In genomic region chr3:53346922-53347260, GRCh38 we compare ENCODE assay signal across 7 cellular contexts. TPM values are rescaled to one million over a fixed set of nuclear protein-coding genes. Genes with fewer than 3 reads are reported as not detected.
A peak's percentile ranks its signal among the peaks of the same experiment; 100 is the strongest.
DNase-seq lines count a peak whose midpoint lies in the region; ATAC-seq and TF ChIP-seq lines count a peak whose summit lies in the region.

No MANE protein-coding gene starts in this region.

- peak overlapping the region; percentile 92 for H3K27ac ChIP-seq in cingulate gyrus (ENCODE audit: low read depth, low read length)

- peaks cover 3 to 27% (median 6%) of the 10 kb centered on the region in 3 donors for H3K36me3 Mint-ChIP-seq in naive thymus-derived CD8-positive, alpha-beta T cell

- TF ChIP-seq CTCF in LNCaP clone FGC (IDR thresholded peaks at IDR 0.05; ENCODE audit: control insufficient read depth, extremely low read depth, insufficient read depth): no peak

- H3K27me3 Mint-ChIP-seq in naive thymus-derived CD8-positive, alpha-beta T cell: no peaks in the 10 kb centered on the region

- H3K4me1 Mint-ChIP-seq in naive thymus-derived CD8-positive, alpha-beta T cell: peaks cover 19 to 48% (median 41%) of the 10 kb centered on the region in 4 donors

- POLR2A ChIA-PET in naive thymus-derived CD8-positive, alpha-beta T cell (lab: Charles Lee): interaction anchor here (1.3 to 2.1 kb wide), 6 partner anchors 10 to 545 kb away, joined by 3 to 20 read pairs (median 7); partner anchors contain the start of genes SELENOK and TKT

- peak overlapping the region; percentile 97 to 100 (median 99) for H3K27ac Mint-ChIP-seq in naive thymus-derived CD8-positive, alpha-beta T cell

- H3K4me3 ChIP-seq in LNCaP clone FGC (ENCODE audit: low read depth, low read length): peak overlapping the region; percentile 87

- peak overlapping the region; percentile 95 to 100 (median 98) for H3K4me3 Mint-ChIP-seq in naive thymus-derived CD8-positive, alpha-beta T cell

- H3K9me3 Mint-ChIP-seq in naive thymus-derived CD8-positive, alpha-beta T cell: no peaks in the 10 kb centered on the region

- DNase-seq in LNCaP clone FGC (ENCODE audit: low read depth): no peak
- no peak for DNase-seq in naive thymus-derived CD8-positive, alpha-beta T cell
- DNase-seq in effector CD4-positive, alpha-beta T cell: no peak
- no peak for DNase-seq in stimulated activated CD8-positive, alpha-beta memory T cell treated with anti-CD3 and anti-CD28 coated beads, Interleukin-4, amount 100 ng/mL, for 48 hours
- no peak for DNase-seq in NCI-H1417 treated with DMSO at 0.1 percent for 48 hours (lab: John Stamatoyannopoulos, UW)

- peak; percentile 1 for ATAC-seq in GM21526 (IDR thresholded peaks at IDR 0.05; ENCODE audit: low FRiP score, unreplicated experiment)
- ATAC-seq in naive thymus-derived CD8-positive, alpha-beta T cell: no peak

RNA-seq across cellular contexts. Expression of gene DCP1A, which starts 0.5 kb away (rescaled TPM):
- total RNA-seq in naive thymus-derived CD8-positive, alpha-beta T cell: 10 to 100 TPM; 36.4 to 44.4 TPM
- polyA plus RNA-seq in naive thymus-derived CD8-positive, alpha-beta T cell: 10 to 100 TPM; 68.5 to 80.5 (median 72.5) TPM
